In genomic region chr6:36885461-36886401, GRCh38 we compare ENCODE assay signal across 8 cellular contexts. TPM values are rescaled to one million over a fixed set of nuclear protein-coding genes. Genes with fewer than 3 reads are reported as not detected.
A peak's percentile ranks its signal among the peaks of the same experiment; 100 is the strongest.
DNase-seq lines count a peak whose midpoint lies in the region; ATAC-seq and TF ChIP-seq lines count a peak whose summit lies in the region.

C6orf89 (plus strand) TSS chr6:36885952; CDS start chr6:36899445, 13,493 bp downstream.

- H3K4me1 ChIP-seq in mucosa of descending colon (ENCODE audit: low read depth): peaks cover 9% of the 10 kb centered on the region

- no peak for TF ChIP-seq EP300 in Ishikawa (IDR thresholded peaks at IDR 0.05; ENCODE audit: borderline replicate concordance)

- peak; percentile 53; the same call in 1 of the 2 replicates for TF ChIP-seq RAD21 in Ishikawa (IDR thresholded peaks at IDR 0.05; ENCODE audit: low read depth)

- intact Hi-C loops in mucosa of descending colon (cut with DNase I, micrococcal nuclease): loop anchor here (5.0 to 10.0 kb wide), 2 partner anchors 99 to 132 kb away; partner anchors contain the start of gene MTCH1 (in 1 of the 2)

- H3K36me3 ChIP-seq in mucosa of descending colon (ENCODE audit: low read depth): no peaks in the 10 kb centered on the region

- TF ChIP-seq CTCF in epithelial cell of esophagus (IDR thresholded peaks at IDR 0.05; ENCODE audit: insufficient read depth, low read depth, low read length, missing control alignments) (peak; percentile 90), mucosa of descending colon (IDR thresholded peaks at IDR 0.05) (peak; percentile 79)

- H3K4me3 ChIP-seq in epithelial cell of esophagus (ENCODE audit: low read length) (peak within 1 kb of the TSS; percentile 82), mucosa of descending colon (peak within 1 kb of the TSS; percentile 59)

- ATAC-seq in GM21576 (IDR thresholded peaks at IDR 0.05; ENCODE audit: unreplicated experiment): peak; percentile 99
- ATAC-seq in mucosa of descending colon: peak; percentile 100

- DNase-seq in DMS53 treated with DMSO at 0.1 percent for 48 hours (lab: John Stamatoyannopoulos, UW; ENCODE audit: unreplicated experiment) (peak; percentile 89), OCI-M2 (lab: John Stamatoyannopoulos, UW; ENCODE audit: unreplicated experiment) (peak; percentile 92), activated T-cell treated with anti-CD3 and anti-CD28 coated beads for 4 hours (peak; percentile 94), epithelial cell of esophagus (ENCODE audit: low read depth) (peak; percentile 97), mucosa of descending colon (peak; percentile 96 to 99 (median 98))
- peak; percentile 94 for DNase-seq in stimulated activated CD8-positive, alpha-beta memory T cell treated with anti-CD3 and anti-CD28 coated beads, Interleukin-4, amount 100 ng/mL, for 24 hours (ENCODE audit: low read depth)

- H3K9me3 ChIP-seq in mucosa of descending colon: no peaks in the 10 kb centered on the region

TF ChIP-seq in Ishikawa, 13 proteins besides CTCF, POLR2A, EP300 and RAD21:
- TF ChIP-seq TAF1 (IDR thresholded peaks at IDR 0.05; ENCODE audit: low read depth) (peak; percentile 88), EGR1 (IDR thresholded peaks at IDR 0.05) (peak; percentile 36; the same call in 1 of the 2 replicates), USF1 (IDR thresholded peaks at IDR 0.05) (no peak), MAX (IDR thresholded peaks at IDR 0.05) (peak; percentile 79), CREB1 (IDR thresholded peaks at IDR 0.05; ENCODE audit: low read depth) (no peak), ZBTB7A (IDR thresholded peaks at IDR 0.05; ENCODE audit: low read depth) (no peak), REST (IDR thresholded peaks at IDR 0.05; ENCODE audit: low read depth) (no peak), TEAD4 (IDR thresholded peaks at IDR 0.05) (no peak), YY1 (IDR thresholded peaks at IDR 0.05; ENCODE audit: low read depth) (0 out of 2 replicates have a peak, but pooled peaks have one; percentile 47), TCF12 (IDR thresholded peaks at IDR 0.05; ENCODE audit: low read depth) (peak; percentile 82; the same call in 1 of the 2 replicates), NFIC (IDR thresholded peaks at IDR 0.05) (no peak; the same call in 1 of the 2 replicates)

RNA-seq across cellular contexts. Expression of gene C6orf89, which starts in this region (rescaled TPM):
- total RNA-seq in mucosa of descending colon: 10 to 100 TPM; 53.9 to 66.6 (median 56.0) TPM

Comparison
In these comparisons a context has a peak if more than half of its experiments do, and no peak if none do; other contexts are left out.
1. Peak in every context shown above with its lines: DNase-seq, ATAC-seq and H3K4me3 ChIP-seq.